Comparison of ENCODE assay signal across 1 cellular context in genomic region chr12:113305281-113305856, GRCh38.
TF ChIP-seq lines count a peak whose summit lies in the region.

No MANE protein-coding gene starts in this region.

TF ChIP-seq in HepG2, 621 proteins besides CTCF, POLR2A, EP300 and RAD21:
- no peak for TF ChIP-seq HNF4G (IDR thresholded peaks at IDR 0.05; ENCODE audit: borderline replicate concordance, low read depth, low read length)
- TF ChIP-seq HNF4G (CRISPR knock-in tag; IDR thresholded peaks at IDR 0.05; ENCODE audit: borderline replicate concordance, low read depth), result no peak
- no peak for TF ChIP-seq ZNF12 (CRISPR knock-in tag; IDR thresholded peaks at IDR 0.05)
- no peak for TF ChIP-seq ZBTB40 (IDR thresholded peaks at IDR 0.05)
- peak; percentile 93 for TF ChIP-seq ZBTB40 (CRISPR knock-in tag; IDR thresholded peaks at IDR 0.05)
- TF ChIP-seq FOXK1 (CRISPR knock-in tag; IDR thresholded peaks at IDR 0.05; ENCODE audit: borderline replicate concordance, low read depth), result no peak
TF ChIP-seq in HepG2: peak in this region for 1.
